Comparison of ENCODE assay signal across 1 cellular context in the genomic region with DNA sequence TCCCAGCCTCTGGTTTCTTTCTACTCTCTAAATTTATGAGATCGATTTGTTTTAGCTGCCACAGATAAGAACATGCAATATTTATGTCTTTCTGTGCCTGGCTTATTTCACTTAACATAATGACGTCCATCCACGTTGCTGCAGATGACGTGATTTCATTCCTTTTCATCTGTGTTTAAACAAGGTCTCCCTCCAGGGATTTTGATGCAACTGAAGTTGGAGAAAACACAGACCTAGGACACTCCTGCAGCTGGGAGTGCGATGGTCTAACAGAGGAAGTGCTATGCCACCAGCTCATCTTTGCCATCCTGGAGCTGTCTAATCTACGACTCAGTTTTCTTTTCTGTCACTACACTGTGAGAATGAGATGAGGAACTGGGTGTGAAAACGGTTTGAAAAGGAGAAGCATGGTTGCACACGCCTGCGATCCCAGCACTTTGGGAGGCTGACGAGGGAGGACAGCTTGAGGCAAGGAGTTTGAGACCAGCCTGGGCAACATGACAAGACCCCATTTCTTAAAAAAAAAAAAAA.
TF ChIP-seq lines count a peak whose summit lies in the region.

No MANE protein-coding gene starts in this region.

TF ChIP-seq in SK-N-SH treated with all-trans-retinoic acid at 6 μM for 48 hours, 23 proteins besides CTCF, POLR2A, EP300 and RAD21 (continued from another document):
- TF ChIP-seq PATZ1 (CRISPR knock-in tag; IDR thresholded peaks at IDR 0.05; ENCODE audit: borderline replicate concordance) (no peak; the same call in 1 of the 2 replicates), TCF4 (CRISPR knock-in tag; IDR thresholded peaks at IDR 0.05; ENCODE audit: borderline replicate concordance) (peak; percentile 93), ZFP3 (CRISPR knock-in tag; IDR thresholded peaks at IDR 0.05) (peak; percentile 75; the same call in 1 of the 2 replicates), BACH2 (CRISPR knock-in tag; IDR thresholded peaks at IDR 0.05; ENCODE audit: borderline replicate concordance) (0 out of 2 replicates have a peak, but pooled peaks have one; percentile 14), SNAI2 (CRISPR knock-in tag; IDR thresholded peaks at IDR 0.05) (no peak; the same call in 1 of the 2 replicates), ESRRG (CRISPR knock-in tag; IDR thresholded peaks at IDR 0.05) (peak; percentile 67; the same call in 1 of the 2 replicates)
- TF ChIP-seq, protein P1, sequence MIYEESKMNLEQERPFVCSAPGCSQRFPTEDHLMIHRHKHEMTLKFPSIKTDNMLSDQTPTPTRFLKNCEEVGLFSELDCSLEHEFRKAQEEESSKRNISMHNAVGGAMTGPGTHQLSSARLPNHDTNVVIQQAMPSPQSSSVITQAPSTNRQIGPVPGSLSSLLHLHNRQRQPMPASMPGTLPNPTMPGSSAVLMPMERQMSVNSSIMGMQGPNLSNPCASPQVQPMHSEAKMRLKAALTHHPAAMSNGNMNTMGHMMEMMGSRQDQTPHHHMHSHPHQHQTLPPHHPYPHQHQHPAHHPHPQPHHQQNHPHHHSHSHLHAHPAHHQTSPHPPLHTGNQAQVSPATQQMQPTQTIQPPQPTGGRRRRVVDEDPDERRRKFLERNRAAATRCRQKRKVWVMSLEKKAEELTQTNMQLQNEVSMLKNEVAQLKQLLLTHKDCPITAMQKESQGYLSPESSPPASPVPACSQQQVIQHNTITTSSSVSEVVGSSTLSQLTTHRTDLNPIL (CRISPR knock-in tag; IDR thresholded peaks at IDR 0.05; ENCODE audit: low read depth), result peak; percentile 89; the same call in 1 of the 2 replicates
